In the genomic region with DNA sequence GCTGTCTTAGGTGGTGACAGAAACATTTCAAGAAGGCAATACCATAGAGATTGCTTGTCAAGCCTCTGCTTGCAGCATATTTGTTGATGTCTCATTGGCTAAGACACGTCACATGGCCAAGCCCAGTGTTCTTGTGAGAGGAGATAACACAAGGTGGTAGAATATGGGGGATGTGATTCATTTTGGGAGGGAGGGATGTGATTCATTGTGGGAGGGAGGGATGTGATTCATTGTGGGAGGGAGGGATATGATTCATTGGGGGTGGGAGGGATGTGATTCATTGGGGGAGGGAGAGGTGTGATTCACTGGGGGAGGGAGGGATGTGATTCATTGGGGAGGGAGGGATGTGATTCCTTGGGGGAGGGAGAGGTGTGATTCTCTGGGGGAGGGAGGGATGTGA, we compare ENCODE assay signal across 18 cellular contexts.
"Had no signal": no experiment of that assay in that cellular context is flagged by ENCODE, and none has a peak within 500 bp of the region (broad histone marks: within the 10 kb centered on the region; RNA-seq: fewer than 3 reads in every experiment).

No MANE protein-coding gene starts in this region.

- H3K36me3 ChIP-seq: left ventricle myocardium inferior, thyroid gland, uterus had no signal

- H3K4me1 ChIP-seq: left ventricle myocardium inferior, thyroid gland, uterus had no signal

- ATAC-seq: activated naive CD8-positive, alpha-beta T cell treated with anti-CD3 and anti-CD28 coated beads, Interleukin-2, amount 50 U/mL, for 24 hours; activated T-helper 17 cell treated with anti-CD3 and anti-CD28 coated beads, Interleukin-2, amount 50 U/mL, for 72 hours; esophagus mucosa; natural killer cell treated with Interleukin-12 subunit alpha and Interleukin-12 subunit beta and Interleukin-15 and Interleukin-18, amount 100 ng/mL, for 72 hours; stimulated activated naive B cell treated with anti-CD40 and anti-IgM and Interleukin-4, amounts not matched to agents 10 μg/mL and 1 μg/mL and 100 μg/mL, for 72 hours had no signal

- DNase-seq: activated CD4-positive, alpha-beta T cell treated with anti-CD3 and anti-CD28 coated beads, Interleukin-2, amount 50 U/mL, for 48 hours; activated naive CD4-positive, alpha-beta T cell treated with Interleukin-2 at 50 U/mL for 16 hours; activated naive CD8-positive, alpha-beta T cell treated with anti-CD3 and anti-CD28 coated beads, Interleukin-2, amount 50 U/mL, for 24 hours; dorsolateral prefrontal cortex; hippocampal formation; kidney; left ventricle myocardium inferior; nucleus accumbens; posterior cingulate gyrus; stimulated activated CD4-positive, alpha-beta T cell treated with anti-CD3 and anti-CD28 coated beads, Interleukin-2, amount 100 ng/mL, for 48 hours; stimulated activated naive B cell treated with anti-CD40 and anti-IgM and Interleukin-4, amounts not matched to agents 10 μg/mL and 1 μg/mL and 100 μg/mL, for 72 hours; T-helper 9 cell; thyroid gland; uterus had no signal

- H3K4me3 ChIP-seq: dorsolateral prefrontal cortex, left ventricle myocardium inferior, thyroid gland, uterus had no signal

- H3K9me3 ChIP-seq: left ventricle myocardium inferior, thyroid gland, uterus had no signal

- H3K27ac ChIP-seq: dorsolateral prefrontal cortex, left ventricle myocardium inferior, thyroid gland, uterus, VCaP had no signal

- H3K27me3 ChIP-seq: thyroid gland, uterus had no signal
